19 cellular contexts compared by ENCODE assay signal in the genomic region with DNA sequence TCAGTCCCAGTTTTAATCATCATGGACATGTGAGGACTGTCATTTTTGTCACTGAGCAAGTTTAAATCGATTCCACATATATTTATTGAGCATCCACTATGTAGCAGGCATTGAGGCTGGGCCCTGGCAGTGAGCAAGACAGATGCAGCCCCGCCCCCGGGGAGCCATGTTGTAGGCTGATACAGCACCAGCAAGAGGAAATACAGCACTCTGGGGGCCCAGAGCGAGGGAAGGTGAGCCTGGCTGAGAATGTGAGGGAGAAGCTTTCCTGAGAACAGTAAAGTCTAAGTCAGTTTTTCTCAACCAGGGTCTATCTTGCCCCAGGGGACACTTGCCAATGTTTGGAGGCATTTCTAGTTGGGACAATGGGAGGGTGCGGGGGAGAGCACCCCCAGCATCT.
"Had no signal": no experiment of that assay in that cellular context is flagged by ENCODE, and none has a peak within 500 bp of the region (broad histone marks: within the 10 kb centered on the region; RNA-seq: fewer than 3 reads in every experiment).

No MANE protein-coding gene starts in this region.

- H3K4me3 ChIP-seq: colonic mucosa, gastrocnemius medialis, heart right ventricle, mucosa of descending colon, spleen, tibial artery, upper lobe of left lung, uterus had no signal

- H3K4me1 Mint-ChIP-seq: stimulated activated memory B cell treated with anti-CD40 and anti-IgM and Interleukin-4, amounts not matched to agents 10 μg/mL and 1 μg/mL and 100 μg/mL, for 72 hours had no signal

- H3K9me3 ChIP-seq: colonic mucosa, gastrocnemius medialis, heart right ventricle, mucosa of descending colon, spleen, tibial artery, upper lobe of left lung, uterus had no signal

- H3K4me1 ChIP-seq: colonic mucosa, spleen, upper lobe of left lung, uterus had no signal

- H3K27ac Mint-ChIP-seq: natural killer cell treated with Interleukin-12 subunit alpha and Interleukin-12 subunit beta and Interleukin-15 and Interleukin-18, amount 100 ng/mL, for 72 hours; stimulated activated memory B cell treated with anti-CD40 and anti-IgM and Interleukin-4, amounts not matched to agents 10 μg/mL and 1 μg/mL and 100 μg/mL, for 72 hours; stimulated activated naive CD8-positive, alpha-beta T cell treated with anti-CD3 and anti-CD28 coated beads, Interleukin-15, Interleukin-2, amounts not matched to agents 100 ng/mL and 50 ng/mL, for 24 hours had no signal

- H3K36me3 ChIP-seq: colonic mucosa, gastrocnemius medialis, heart right ventricle, spleen, tibial artery, upper lobe of left lung, uterus had no signal

- DNase-seq: colonic mucosa; dermis blood vessel endothelial cell; gastrocnemius medialis; heart right ventricle; kidney glomerular epithelial cell; mammary epithelial cell; mucosa of descending colon; spleen; stimulated activated CD4-positive, alpha-beta T cell treated with anti-CD3 and anti-CD28 coated beads, Interleukin-15, amount 100 ng/mL, for 24 hours; stimulated activated CD4-positive, alpha-beta T cell treated with anti-CD3 and anti-CD28 coated beads, Interleukin-1b, Interleukin-23, amount 100 ng/mL, for 48 hours; stimulated activated CD4-positive, alpha-beta T cell treated with anti-CD3 and anti-CD28 coated beads, Interleukin-4, amount 100 ng/mL, for 24 hours; tibial artery; upper lobe of left lung; uterus had no signal

- H3K27me3 ChIP-seq: colonic mucosa, gastrocnemius medialis, upper lobe of left lung, uterus had no signal

- H3K9me3 Mint-ChIP-seq: natural killer cell treated with Interleukin-12 subunit alpha and Interleukin-12 subunit beta and Interleukin-15 and Interleukin-18, amount 100 ng/mL, for 72 hours; stimulated activated memory B cell treated with anti-CD40 and anti-IgM and Interleukin-4, amounts not matched to agents 10 μg/mL and 1 μg/mL and 100 μg/mL, for 72 hours; stimulated activated naive CD8-positive, alpha-beta T cell treated with anti-CD3 and anti-CD28 coated beads, Interleukin-15, Interleukin-2, amounts not matched to agents 100 ng/mL and 50 ng/mL, for 24 hours had no signal

- H3K36me3 Mint-ChIP-seq: natural killer cell treated with Interleukin-12 subunit alpha and Interleukin-12 subunit beta and Interleukin-15 and Interleukin-18, amount 100 ng/mL, for 72 hours; stimulated activated memory B cell treated with anti-CD40 and anti-IgM and Interleukin-4, amounts not matched to agents 10 μg/mL and 1 μg/mL and 100 μg/mL, for 72 hours had no signal

- H3K4me3 Mint-ChIP-seq: natural killer cell treated with Interleukin-12 subunit alpha and Interleukin-12 subunit beta and Interleukin-15 and Interleukin-18, amount 100 ng/mL, for 72 hours; stimulated activated memory B cell treated with anti-CD40 and anti-IgM and Interleukin-4, amounts not matched to agents 10 μg/mL and 1 μg/mL and 100 μg/mL, for 72 hours; stimulated activated naive CD8-positive, alpha-beta T cell treated with anti-CD3 and anti-CD28 coated beads, Interleukin-15, Interleukin-2, amounts not matched to agents 100 ng/mL and 50 ng/mL, for 24 hours had no signal

- ATAC-seq: esophagus mucosa; gastrocnemius medialis; mucosa of descending colon; natural killer cell treated with Interleukin-12 subunit alpha and Interleukin-12 subunit beta and Interleukin-15 and Interleukin-18, amount 100 ng/mL, for 72 hours; sciatic nerve; stimulated activated memory B cell treated with anti-CD40 and anti-IgM and Interleukin-4, amounts not matched to agents 10 μg/mL and 1 μg/mL and 100 μg/mL, for 72 hours had no signal

- H3K27ac ChIP-seq: colonic mucosa, spleen, tibial artery, upper lobe of left lung, uterus had no signal
